8 cellular contexts compared by ENCODE assay signal in the genomic region with DNA sequence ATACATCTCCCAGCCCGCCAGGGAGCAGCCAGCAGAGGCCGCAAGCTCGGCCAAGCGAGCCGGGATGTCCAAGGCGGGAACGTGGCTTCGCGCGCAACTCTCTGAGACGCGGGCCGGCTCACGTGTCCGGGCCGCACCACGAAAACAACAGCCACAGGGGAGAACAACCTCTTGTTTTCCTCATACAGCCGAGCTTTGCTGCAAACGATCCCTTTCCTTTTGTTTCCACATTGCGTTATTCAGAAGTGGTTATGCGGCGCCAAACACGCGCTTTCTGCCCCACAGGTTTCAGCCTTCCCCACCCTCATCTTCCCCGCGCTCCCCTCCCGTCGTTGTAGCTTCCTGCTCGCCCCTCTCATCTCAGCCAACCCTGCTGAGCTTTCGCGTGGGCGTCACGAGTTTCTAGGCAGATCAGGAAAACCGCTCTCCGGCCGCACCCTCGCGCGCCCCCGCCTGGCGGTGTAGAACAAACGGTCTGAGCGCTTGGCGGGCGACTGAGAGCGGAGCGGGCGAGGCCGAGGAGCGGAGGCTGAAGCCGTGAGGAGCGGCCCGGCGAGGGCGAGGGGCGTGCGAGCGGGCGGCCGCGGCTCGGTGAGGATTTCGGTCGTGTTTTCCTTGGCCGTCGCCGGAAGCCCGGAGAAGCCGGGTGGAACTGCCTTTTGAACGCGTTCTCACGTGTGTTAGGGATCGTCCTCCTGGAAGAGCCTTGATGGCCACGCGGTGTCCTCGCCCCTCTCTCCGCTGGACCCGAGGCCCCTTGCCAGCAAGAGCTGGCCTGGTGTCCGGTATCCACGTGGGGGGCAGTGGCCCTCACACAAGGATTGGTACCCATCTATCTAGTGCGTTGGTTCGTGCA. TPM values are rescaled to one million over a fixed set of nuclear protein-coding genes. Genes with fewer than 3 reads are reported as not detected.
DNase-seq lines count a peak whose midpoint lies in the region; ATAC-seq and TF ChIP-seq lines count a peak whose summit lies in the region.

No MANE protein-coding gene starts in this region.

- H3K4me2 ChIP-seq in BLaER1, result peak overlapping the region; percentile 51

- peak; percentile 94 for ATAC-seq in GM19438 (IDR thresholded peaks at IDR 0.05; ENCODE audit: low read depth, unreplicated experiment)

- H3K4me1 ChIP-seq in BLaER1 (peaks cover 36% of the 10 kb centered on the region), skeletal muscle tissue (ENCODE audit: control insufficient read depth in 3 of 3, insufficient read depth in 3 of 3, low read length in 3 of 3) (peaks cover 6 to 13% (median 12%) of the 10 kb centered on the region in 3 donors)

- H3K9ac ChIP-seq in BLaER1, result peak overlapping the region; percentile 80; the same call in 1 of the 2 replicates
- peak overlapping the region; percentile 66 to 83 (median 74) for H3K9ac ChIP-seq in skeletal muscle tissue (ENCODE audit: low read depth in 1 of 3, low read length in 3 of 3)

- peak; percentile 71 for TF ChIP-seq CTCF in brain microvascular endothelial cell (IDR thresholded peaks at IDR 0.05; ENCODE audit: low read depth, low read length, missing control alignments)

- H4K20me1 ChIP-seq in BLaER1, result no peaks in the 10 kb centered on the region

- H3K27ac ChIP-seq in BLaER1 (peak overlapping the region; percentile 87), brain microvascular endothelial cell (peak overlapping the region; percentile 70), skeletal muscle tissue (ENCODE audit: low read depth, low read length) (peak overlapping the region; percentile 72)

- in situ Hi-C loops in brain microvascular endothelial cell (cut with HindIII; ENCODE audit: low pct_ligation_motif_present, low sequenced_read_pairs), result no loop called here

- H3K36me3 ChIP-seq in BLaER1, result no peaks in the 10 kb centered on the region
- H3K36me3 ChIP-seq in brain microvascular endothelial cell (replicated peaks), result no peaks in the 10 kb centered on the region
- H3K36me3 ChIP-seq in skeletal muscle tissue (ENCODE audit: control insufficient read depth in 3 of 3, insufficient read depth in 3 of 3, low read length in 3 of 3), result no peaks in the 10 kb centered on the region

- DNase-seq in HS-5 (ENCODE audit: low read depth) (peak; percentile 93), UCSD-AML1 (lab: John Stamatoyannopoulos, UW; ENCODE audit: unreplicated experiment) (peak; percentile 82), brain microvascular endothelial cell (peak; percentile 86), NCI-H2171 (lab: John Stamatoyannopoulos, UW) (no peak)

- H3K27me3 ChIP-seq in BLaER1 (no peaks in the 10 kb centered on the region), brain microvascular endothelial cell (replicated peaks) (no peaks in the 10 kb centered on the region), skeletal muscle tissue (ENCODE audit: control insufficient read depth in 3 of 3, insufficient read depth in 3 of 3, low read length in 3 of 3) (no peaks in the 10 kb centered on the region)

- peak overlapping the region; percentile 33; the same call in 1 of the 2 replicates for H3K4me3 ChIP-seq in BLaER1
- H3K4me3 ChIP-seq in brain microvascular endothelial cell (ENCODE audit: low read depth, low read length), result peak overlapping the region; percentile 41
- peak overlapping the region; percentile 41; the same call in 1 of the 2 replicates for H3K4me3 ChIP-seq in iPS-18c (ENCODE audit: insufficient read depth, low read depth, low read length)
- H3K4me3 ChIP-seq in skeletal muscle tissue (ENCODE audit: low read length in 3 of 3), result peak overlapping the region; percentile 66 to 83 (median 75)

- H3K9me3 ChIP-seq in BLaER1 (peaks cover 17% of the 10 kb centered on the region), iPS-18c (ENCODE audit: control insufficient read depth, insufficient read depth, low read length) (no peaks in the 10 kb centered on the region), skeletal muscle tissue (ENCODE audit: control insufficient read depth in 3 of 3, low read length in 3 of 3) (no peaks in the 10 kb centered on the region)

RNA-seq across cellular contexts. Expression of a gene that starts 6.6 kb away (rescaled TPM):
- total RNA-seq in skeletal muscle tissue, result 44.4 TPM

RNA-seq across cellular contexts. Expression of a gene that starts 21.6 kb away (rescaled TPM):
- 62.6 TPM for total RNA-seq in skeletal muscle tissue

RNA-seq across cellular contexts. Expression of a gene that starts 21.8 kb away (rescaled TPM):
- 41.2 TPM for total RNA-seq in skeletal muscle tissue

RNA-seq across cellular contexts. Expression of a gene that starts 24.4 kb away (rescaled TPM):
- total RNA-seq in skeletal muscle tissue, result not detected

RNA-seq across cellular contexts. Expression of a gene that starts 32.7 kb away (rescaled TPM):
- not detected for total RNA-seq in skeletal muscle tissue
